Comparison of ENCODE assay signal across 8 cellular contexts in genomic region chr1:60848583-60849188, GRCh38.
A peak's percentile ranks its signal among the peaks of the same experiment; 100 is the strongest.
DNase-seq lines count a peak whose midpoint lies in the region; ATAC-seq and TF ChIP-seq lines count a peak whose summit lies in the region.

No MANE protein-coding gene starts in this region.

- H3K27me3 ChIP-seq in heart left ventricle (no peaks in the 10 kb centered on the region), parathyroid adenoma (ENCODE audit: control insufficient read depth, insufficient read depth, low read length) (no peaks in the 10 kb centered on the region)

- no peak overlapping the region for H3K4me2 ChIP-seq in parathyroid adenoma (ENCODE audit: low read length)

- H2AFZ ChIP-seq in parathyroid adenoma: no peak overlapping the region

- DNase-seq in heart left ventricle (no peak), left cardiac atrium (no peak), NCI-H69 (lab: John Stamatoyannopoulos, UW) (peak; percentile 54), dermis microvascular lymphatic vessel endothelial cell (ENCODE audit: low read depth in 2 of 2) (peak; percentile 45 to 62)
- no peak for DNase-seq in activated CD4-positive, alpha-beta T cell treated with anti-CD3 and anti-CD28 coated beads, Interleukin-2, amount 50 U/mL, for 48 hours
- DNase-seq in activated CD4-positive, alpha-beta T cell treated with anti-CD3 and anti-CD28 coated beads, Interleukin-2, amount 50 U/mL, for 4 hours: no peak

- no peak overlapping the region for H3K4me3 ChIP-seq in heart left ventricle
- no peak overlapping the region for H3K4me3 ChIP-seq in parathyroid adenoma (ENCODE audit: low read depth, low read length)

- WGBS in heart left ventricle, 4 donors: 19 to 48% (median 42%) methylated on average over 1 of the region's 1 CpG

- H3K9ac ChIP-seq in parathyroid adenoma: no peak overlapping the region

- no peak for TF ChIP-seq POLR2A in heart left ventricle (IDR thresholded peaks at IDR 0.05)

- ATAC-seq in heart left ventricle (no peak), left cardiac atrium (no peak), GM18520 (IDR thresholded peaks at IDR 0.05; ENCODE audit: unreplicated experiment) (no peak)

- H3K27ac ChIP-seq in heart left ventricle (no peak overlapping the region), parathyroid adenoma (no peak overlapping the region)

- peaks cover 0 to under 1% (median 0%) of the 10 kb centered on the region in 12 donors for H3K4me1 ChIP-seq in heart left ventricle
- H3K4me1 ChIP-seq in parathyroid adenoma: no peaks in the 10 kb centered on the region

- intact Hi-C loops in heart left ventricle (cut with DNase I): loop anchor here (1.0 to 10.0 kb wide), 9 partner anchors 124 to 1006 kb away; no protein-coding TSS in a partner anchor
- intact Hi-C loops in left cardiac atrium (cut with DNase I): loop anchor here in 1 of 2 donors (5.0 to 10.0 kb wide), 2 partner anchors 194 to 564 kb away; no protein-coding TSS in a partner anchor

- H3K36me3 ChIP-seq in heart left ventricle (no peaks in the 10 kb centered on the region), parathyroid adenoma (ENCODE audit: control insufficient read depth, insufficient read depth, low read length) (no peaks in the 10 kb centered on the region)

- TF ChIP-seq CTCF in heart left ventricle (IDR thresholded peaks at IDR 0.05) (peak; percentile 29 to 62 (median 52)), parathyroid adenoma (IDR thresholded peaks at IDR 0.05) (peak; percentile 42)

- H3K79me2 ChIP-seq in parathyroid adenoma: no peaks in the 10 kb centered on the region

- peaks cover 0 to 44% (median 5%) of the 10 kb centered on the region in 12 donors for H3K9me3 ChIP-seq in heart left ventricle
- H3K9me3 ChIP-seq in parathyroid adenoma (ENCODE audit: control insufficient read depth, low read length): no peaks in the 10 kb centered on the region

Comparison
In these comparisons a context has a peak if more than half of its experiments do, and no peak if none do; other contexts are left out.
1. DNase-seq: peak in NCI-H69 (single experiment) and dermis microvascular lymphatic vessel endothelial cell (2 of 2); none in heart left ventricle (0 of 5), left cardiac atrium (single experiment), activated CD4-positive, alpha-beta T cell treated with anti-CD3 and anti-CD28 coated beads, Interleukin-2, amount 50 U/mL, for 48 hours (0 of 2) and activated CD4-positive, alpha-beta T cell treated with anti-CD3 and anti-CD28 coated beads, Interleukin-2, amount 50 U/mL, for 4 hours (0 of 2).